In genomic region chr12:123064885-123065619, GRCh38 we compare ENCODE assay signal across 3 cellular contexts.
TF ChIP-seq lines count a peak whose summit lies in the region.

No MANE protein-coding gene starts in this region.

TF ChIP-seq in liver, 16 proteins besides CTCF, POLR2A, EP300 and RAD21 (continued from another document):
- no peak for TF ChIP-seq ATF3 (IDR thresholded peaks at IDR 0.05)

TF ChIP-seq in HepG2, 621 proteins besides CTCF, POLR2A, EP300 and RAD21 (continued from another document and continues in another):
- TF ChIP-seq ZNF770 (CRISPR knock-in tag; IDR thresholded peaks at IDR 0.05) (no peak), ARNT2 (CRISPR knock-in tag; IDR thresholded peaks at IDR 0.05; ENCODE audit: low read depth) (no peak), SMARCC2 (IDR thresholded peaks at IDR 0.05) (no peak), DNMT1 (CRISPR knock-in tag; IDR thresholded peaks at IDR 0.05) (no peak), ZNF318 (CRISPR knock-in tag; IDR thresholded peaks at IDR 0.05) (no peak), CHD2 (IDR thresholded peaks at IDR 0.05; ENCODE audit: low read depth, low read length) (no peak), ZNF33A (CRISPR knock-in tag; IDR thresholded peaks at IDR 0.05; ENCODE audit: borderline replicate concordance) (no peak), FIP1L1 (IDR thresholded peaks at IDR 0.05; ENCODE audit: borderline replicate concordance, insufficient read depth, low read depth, low read length) (no peak), HMGXB3 (CRISPR knock-in tag; IDR thresholded peaks at IDR 0.05; ENCODE audit: borderline replicate concordance) (no peak)

TF ChIP-seq in K562, 482 proteins besides CTCF, POLR2A, EP300 and RAD21 (continued from another document):
- no peak for TF ChIP-seq ELK3 (CRISPR knock-in tag; IDR thresholded peaks at IDR 0.05)
- no peak for TF ChIP-seq SMARCC2 (IDR thresholded peaks at IDR 0.05; ENCODE audit: low read depth)
- no peak for TF ChIP-seq GMEB1 (CRISPR knock-in tag; IDR thresholded peaks at IDR 0.05)
- no peak for TF ChIP-seq ZNF263 (CRISPR knock-in tag; IDR thresholded peaks at IDR 0.05; ENCODE audit: borderline replicate concordance)
- TF ChIP-seq MTA2 (IDR thresholded peaks at IDR 0.05; ENCODE audit: low read depth), result no peak
- no peak for TF ChIP-seq ZBTB40 (IDR thresholded peaks at IDR 0.05)
- TF ChIP-seq ZBTB40 (CRISPR knock-in tag; IDR thresholded peaks at IDR 0.05), result no peak
- TF ChIP-seq NFXL1 (CRISPR knock-in tag; IDR thresholded peaks at IDR 0.05), result no peak
- TF ChIP-seq TAF9B (IDR thresholded peaks at IDR 0.05; ENCODE audit: partially characterized antibody), result no peak
- no peak for TF ChIP-seq RBM17 (IDR thresholded peaks at IDR 0.05; ENCODE audit: borderline replicate concordance, low read depth, low read length)
- TF ChIP-seq MTA1 (IDR thresholded peaks at IDR 0.05; ENCODE audit: borderline replicate concordance), result no peak
- no peak for TF ChIP-seq SIN3B (IDR thresholded peaks at IDR 0.05; ENCODE audit: low read depth)
- no peak for TF ChIP-seq POLR3A (IDR thresholded peaks at IDR 0.05; ENCODE audit: borderline replicate concordance, extremely low read depth, insufficient read depth, insufficient read length)
TF ChIP-seq in K562: peak in this region for 0.
